19 cellular contexts compared by ENCODE assay signal in genomic region chr2:233847248-233847898, GRCh38. TPM values are rescaled to one million over a fixed set of nuclear protein-coding genes. Genes with fewer than 3 reads are reported as not detected.
A peak's percentile ranks its signal among the peaks of the same experiment; 100 is the strongest.
DNase-seq lines count a peak whose midpoint lies in the region; ATAC-seq and TF ChIP-seq lines count a peak whose summit lies in the region.
"Had no signal": no experiment of that assay in that cellular context is flagged by ENCODE, and none has a peak within 500 bp of the region (broad histone marks: within the 10 kb centered on the region; RNA-seq: fewer than 3 reads in every experiment).

No MANE protein-coding gene starts in this region.

- DNase-seq in activated naive CD4-positive, alpha-beta T cell treated with anti-CD3 and anti-CD28 coated beads, Interleukin-2, amount 10 ng/mL, durations not matched to agents 7 days and 5 days = no peak
- no peak for DNase-seq in activated naive CD4-positive, alpha-beta T cell treated with anti-CD3 and anti-CD28 coated beads, Interleukin-2, amount 50 U/mL, for 16 hours
- DNase-seq in lung (ENCODE audit: low spot score) (peak; percentile 21), stomach (peak; percentile 15), GM20000 (ENCODE audit: low spot score) (no peak), mesothelial cell of epicardium (ENCODE audit: low spot score in 2 of 2, unreplicated experiment in 2 of 2) (no peak), DMS114 treated with DMSO at 0.1 percent for 48 hours (lab: John Stamatoyannopoulos, UW; ENCODE audit: unreplicated experiment) (no peak)
- DNase-seq: Calu3; CD4-positive, alpha-beta memory T cell; H7; NCI-H187; NCI-H2107; NCI-H2227 treated with DMSO at 0.1 percent for 48 hours; NCI-H524 treated with DMSO at 0.1 percent for 48 hours; PC-3; SJCRH30 had no signal

- TF ChIP-seq POLR2A in stomach (IDR thresholded peaks at IDR 0.05) = no peak

- H3K27ac ChIP-seq in VCaP (peak overlapping the region; percentile 7; the same call in 1 of the 2 replicates), lung (ENCODE audit: low read depth in 1 of 2, low read length in 1 of 2) (no peak overlapping the region), stomach (no peak overlapping the region)
- H3K27ac ChIP-seq: BLaER1, KMS-11, SJCRH30 had no signal

- no peaks in the 10 kb centered on the region for H3K9me3 ChIP-seq in lung (ENCODE audit: control insufficient read depth in 2 of 2, insufficient read depth in 1 of 2, low read length in 1 of 2)
- no peaks in the 10 kb centered on the region for H3K9me3 ChIP-seq in stomach
- H3K9me3 ChIP-seq: BLaER1, SJCRH30 had no signal

- H3K9me3 Mint-ChIP-seq in activated naive CD4-positive, alpha-beta T cell treated with anti-CD3 and anti-CD28 coated beads, Interleukin-2, amount 10 ng/mL, durations not matched to agents 7 days and 5 days = no peaks in the 10 kb centered on the region
- H3K9me3 Mint-ChIP-seq in mesothelial cell of epicardium = no peaks in the 10 kb centered on the region
- H3K9me3 Mint-ChIP-seq: CD4-positive, alpha-beta memory T cell had no signal

- CTCF ChIA-PET in activated naive CD4-positive, alpha-beta T cell treated with anti-CD3 and anti-CD28 coated beads, Interleukin-2, amount 10 ng/mL, durations not matched to agents 7 days and 5 days (lab: Charles Lee) = interaction anchor here (1.3 kb wide), 1 partner anchor 10 kb away, joined by 3 read pairs; no protein-coding TSS in a partner anchor

- H3K27me3 ChIP-seq in lung (ENCODE audit: control insufficient read depth, insufficient read depth) (no peaks in the 10 kb centered on the region), stomach (peaks cover 0 to 13% (median 0%) of the 10 kb centered on the region in 3 donors)
- H3K27me3 ChIP-seq: BLaER1, SJCRH30 had no signal

- intact Hi-C loops in stomach (cut with DNase I; ENCODE audit: low total_unique reads) = no loop called here

- H3K4me3 ChIP-seq in lung = no peak overlapping the region
- H3K4me3 ChIP-seq in stomach = no peak overlapping the region
- H3K4me3 ChIP-seq: BLaER1, SJCRH30 had no signal

- H3K27ac Mint-ChIP-seq in activated naive CD4-positive, alpha-beta T cell treated with anti-CD3 and anti-CD28 coated beads, Interleukin-2, amount 10 ng/mL, durations not matched to agents 7 days and 5 days = peak overlapping the region; percentile 37
- H3K27ac Mint-ChIP-seq in mesothelial cell of epicardium = no peak overlapping the region
- H3K27ac Mint-ChIP-seq: CD4-positive, alpha-beta memory T cell had no signal

- no peak for TF ChIP-seq EP300 in stomach (IDR thresholded peaks at IDR 0.05)

- peaks cover 56% of the 10 kb centered on the region for H3K4me1 Mint-ChIP-seq in activated naive CD4-positive, alpha-beta T cell treated with anti-CD3 and anti-CD28 coated beads, Interleukin-2, amount 10 ng/mL, durations not matched to agents 7 days and 5 days
- H3K4me1 Mint-ChIP-seq in mesothelial cell of epicardium = peaks cover 7% of the 10 kb centered on the region

- no peak for ATAC-seq in lung (ENCODE audit: insufficient read depth, low FRiP score)
- ATAC-seq: PC-3 had no signal

- H3K4me1 ChIP-seq in lung (ENCODE audit: control insufficient read depth in 2 of 2, insufficient read depth in 2 of 2, low read length in 2 of 2) = no peaks in the 10 kb centered on the region
- H3K4me1 ChIP-seq in stomach = peaks cover 0 to 6% (median 0%) of the 10 kb centered on the region in 4 donors

- no peaks in the 10 kb centered on the region for H3K27me3 Mint-ChIP-seq in activated naive CD4-positive, alpha-beta T cell treated with anti-CD3 and anti-CD28 coated beads, Interleukin-2, amount 10 ng/mL, durations not matched to agents 7 days and 5 days
- no peaks in the 10 kb centered on the region for H3K27me3 Mint-ChIP-seq in mesothelial cell of epicardium (ENCODE audit: low read depth)

- WGBS in lung, 2 donors = 96 to 97% methylated on average over 13 of the region's 13 CpGs
- WGBS in stomach, 5 donors = 94 to 97% (median 96%) methylated on average over 13 of the region's 13 CpGs

- no peaks in the 10 kb centered on the region for H3K36me3 ChIP-seq in lung (ENCODE audit: control insufficient read depth in 2 of 2, insufficient read depth in 2 of 2, low read length in 2 of 2)
- H3K36me3 ChIP-seq in stomach = peaks cover 0 to 26% (median 0%) of the 10 kb centered on the region in 4 donors

- no peak for TF ChIP-seq CTCF in VCaP (conservative IDR thresholded peaks at IDR 0.05)
- TF ChIP-seq CTCF in lung (IDR thresholded peaks at IDR 0.05; ENCODE audit: control extremely low read depth, extremely low read depth) = no peak
- TF ChIP-seq CTCF in stomach (IDR thresholded peaks at IDR 0.05) = no peak
- no peak for TF ChIP-seq CTCF in GM20000 (IDR thresholded peaks at IDR 0.05; ENCODE audit: extremely low read depth, missing control alignments)
- TF ChIP-seq CTCF in mesothelial cell of epicardium (IDR thresholded peaks at IDR 0.05; ENCODE audit: unreplicated experiment) = no peak

- H3K36me3 Mint-ChIP-seq in activated naive CD4-positive, alpha-beta T cell treated with anti-CD3 and anti-CD28 coated beads, Interleukin-2, amount 10 ng/mL, durations not matched to agents 7 days and 5 days = peaks cover 92% of the 10 kb centered on the region
- peaks cover 16% of the 10 kb centered on the region for H3K36me3 Mint-ChIP-seq in mesothelial cell of epicardium
- H3K36me3 Mint-ChIP-seq: CD4-positive, alpha-beta memory T cell had no signal

- H3K4me3 Mint-ChIP-seq in activated naive CD4-positive, alpha-beta T cell treated with anti-CD3 and anti-CD28 coated beads, Interleukin-2, amount 10 ng/mL, durations not matched to agents 7 days and 5 days = no peak overlapping the region
- no peak overlapping the region for H3K4me3 Mint-ChIP-seq in mesothelial cell of epicardium
- H3K4me3 Mint-ChIP-seq: CD4-positive, alpha-beta memory T cell had no signal

RNA-seq across cellular contexts. Expression of gene HJURP, which starts 7.0 kb away (rescaled TPM):
- 1 to 10 TPM; 2.0 to 4.1 TPM for total RNA-seq in lung
- 1 to 10 TPM in 1 of 2 donors, under 1 TPM in 1; 0.84 to 1.9 TPM for polyA plus RNA-seq in lung
- total RNA-seq in stomach = 10 to 100 TPM in 1 of 5 donors, 1 to 10 TPM in 4; 2.0 to 28.3 (median 3.3) TPM
- polyA plus RNA-seq in stomach = 1 to 10 TPM; 1.2 to 6.6 (median 2.7) TPM
- total RNA-seq in mesothelial cell of epicardium = 13.5 to 19.4 TPM (median 17.6 TPM) in 3 replicates
- polyA plus RNA-seq: CD4-positive, alpha-beta memory T cell had no signal

Comparison
In these comparisons a context has a peak if more than half of its experiments do, and no peak if none do; other contexts are left out.
1. DNase-seq: peak in lung (single experiment) and stomach (single experiment); none in activated naive CD4-positive, alpha-beta T cell treated with anti-CD3 and anti-CD28 coated beads, Interleukin-2, amount 10 ng/mL, durations not matched to agents 7 days and 5 days (single experiment), activated naive CD4-positive, alpha-beta T cell treated with anti-CD3 and anti-CD28 coated beads, Interleukin-2, amount 50 U/mL, for 16 hours (single experiment), GM20000 (single experiment), mesothelial cell of epicardium (0 of 2) and DMS114 treated with DMSO at 0.1 percent for 48 hours (single experiment).